In genomic region chr6:154565331-154565730, GRCh38 we compare ENCODE assay signal across 8 cellular contexts.
"Had no signal": no experiment of that assay in that cellular context is flagged by ENCODE, and none has a peak within 500 bp of the region (broad histone marks: within the 10 kb centered on the region; RNA-seq: fewer than 3 reads in every experiment).

No MANE protein-coding gene starts in this region.

- FAIRE-seq: G401.6, GM12878, GM12891, GM12892, GM18507, GM19239 had no signal

- H3K4me3 ChIP-seq: GM12878 had no signal

- ATAC-seq: GM12878 had no signal

- DNase-seq: GDM1, GF-D8 had no signal
